Comparison of ENCODE assay signal across 1 cellular context in genomic region chrX:53587795-53588194, GRCh38.
TF ChIP-seq lines count a peak whose summit lies in the region.

No MANE protein-coding gene starts in this region.

TF ChIP-seq in K562, 482 proteins besides CTCF, POLR2A, EP300 and RAD21 (continued from another document):
- TF ChIP-seq ZNF609 (CRISPR knock-in tag; IDR thresholded peaks at IDR 0.05; ENCODE audit: borderline replicate concordance) (no peak), ZNF318 (IDR thresholded peaks at IDR 0.05; ENCODE audit: borderline replicate concordance in 1 of 2, low read depth in 1 of 2) (no peak), ZBTB11 (CRISPR knock-in tag; IDR thresholded peaks at IDR 0.05) (no peak)
